ENCODE assay signal across 8 cellular contexts in the genomic region with DNA sequence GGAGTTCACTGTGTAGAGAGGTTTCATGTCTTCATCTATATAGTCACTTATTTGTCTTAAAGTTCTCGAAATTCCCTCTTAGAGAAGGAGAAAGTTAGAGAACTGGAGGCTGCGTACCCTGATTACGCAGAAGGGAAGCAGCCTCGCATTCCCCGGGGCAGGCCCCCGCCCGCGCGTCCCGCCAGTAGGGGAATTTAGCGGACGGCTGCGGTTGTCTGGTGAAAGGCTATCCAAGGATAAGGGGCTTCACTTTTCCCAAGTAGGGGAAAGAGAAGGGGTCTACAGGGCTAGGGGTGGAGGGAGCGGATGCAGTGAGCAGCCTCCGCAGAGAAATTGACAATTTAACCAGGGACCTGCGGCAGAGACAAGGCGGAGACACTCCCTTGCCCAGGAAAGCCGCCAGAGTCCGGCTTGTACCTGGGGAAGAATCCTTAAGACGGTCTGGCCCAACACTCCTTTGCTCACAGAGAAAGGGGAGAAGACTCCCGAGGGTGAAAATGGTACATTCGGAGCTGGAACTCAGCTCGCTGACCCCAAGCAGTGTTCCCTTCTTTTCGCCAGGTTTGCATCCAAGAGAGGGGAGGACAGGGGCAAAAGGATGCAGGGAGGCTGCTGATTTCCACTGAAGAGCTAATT. TPM values are rescaled to one million over a fixed set of nuclear protein-coding genes. Genes with fewer than 3 reads are reported as not detected.
DNase-seq lines count a peak whose midpoint lies in the region; ATAC-seq, FAIRE-seq and TF ChIP-seq lines count a peak whose summit lies in the region.

No MANE protein-coding gene starts in this region.

- no peaks in the 10 kb centered on the region for H3K36me3 Mint-ChIP-seq in endodermal cell (ENCODE audit: low read depth)

- 5% methylated on average over 18 to 24 of the region's 24 CpGs for WGBS in endodermal cell (ENCODE audit: insufficient coverage in 1 of 2, insufficient read length in 1 of 2), 2 experiments
- 12 to 13% methylated on average over 24 of the region's 24 CpGs for WGBS in thyroid gland, 2 donors

- H3K9ac ChIP-seq in endodermal cell (ENCODE audit: extremely low read depth, low read length, poor library complexity, severe bottlenecking), result no peak overlapping the region

- H3K4me1 ChIP-seq in endodermal cell (ENCODE audit: control insufficient read depth, insufficient read depth, low read length) (peaks cover 3% of the 10 kb centered on the region), thyroid gland (peaks cover 0 to 5% of the 10 kb centered on the region in 2 donors)

- TF ChIP-seq CTCF in endodermal cell (conservative IDR thresholded peaks at IDR 0.05) (no peak), thyroid gland (IDR thresholded peaks at IDR 0.05) (peak in 2 of 6 experiments; percentile 12 to 15)

- DNase-seq in NCI-H69 (lab: John Stamatoyannopoulos, UW), result peak; percentile 47
- DNase-seq in endodermal cell, result peak; percentile 78
- DNase-seq in medulla oblongata (ENCODE audit: extremely low spot score), result peak; percentile 67
- DNase-seq in thyroid gland, result peak; percentile 37 to 49
- DNase-seq in SHP77 treated with DMSO at 0.1 percent for 48 hours (lab: John Stamatoyannopoulos, UW), result no peak
- no peak for DNase-seq in activated gamma-delta T cell treated with Interleukin-2 at 50 U/mL for 16 hours
- DNase-seq in RCC 7860 (ENCODE audit: low spot score), result no peak

- H3K27me3 ChIP-seq in endodermal cell (ENCODE audit: control insufficient read depth, insufficient read depth, low read length, poor library complexity, severe bottlenecking), result peaks cover 77% of the 10 kb centered on the region
- H3K27me3 ChIP-seq in thyroid gland, result no peaks in the 10 kb centered on the region

- peaks cover 81% of the 10 kb centered on the region for H3K27me3 Mint-ChIP-seq in endodermal cell (ENCODE audit: insufficient read depth)

- no peaks in the 10 kb centered on the region for H3K36me3 ChIP-seq in endodermal cell (ENCODE audit: control insufficient read depth, insufficient read depth, low read length)
- H3K36me3 ChIP-seq in thyroid gland, result no peaks in the 10 kb centered on the region

- no peak overlapping the region for H3K27ac ChIP-seq in endodermal cell (ENCODE audit: low read depth, low read length)
- peak overlapping the region; percentile 21 to 90 (median 89) for H3K27ac ChIP-seq in thyroid gland

- ATAC-seq in GM18870 (IDR thresholded peaks at IDR 0.05; ENCODE audit: unreplicated experiment), result no peak

- no peaks in the 10 kb centered on the region for H3K9me3 ChIP-seq in endodermal cell (ENCODE audit: control insufficient read depth, low read length)
- no peaks in the 10 kb centered on the region for H3K9me3 ChIP-seq in thyroid gland

- intact Hi-C loops in thyroid gland (cut with DNase I), result no loop called here

- H3K4me1 Mint-ChIP-seq in endodermal cell, result peaks cover 20% of the 10 kb centered on the region

- H3K4me3 ChIP-seq in endodermal cell (ENCODE audit: low read length) (peak overlapping the region; percentile 83), thyroid gland (replicated peaks in 1 of 3) (peak overlapping the region; percentile 72 to 87 (median 80))

- no peak overlapping the region for H3K27ac Mint-ChIP-seq in endodermal cell

- FAIRE-seq in RCC 7860 (lab: Jason Lieb, UNC), result no peak

- no peaks in the 10 kb centered on the region for H3K9me3 Mint-ChIP-seq in endodermal cell

- H3K4me3 Mint-ChIP-seq in endodermal cell, result peak overlapping the region; percentile 67

- no peak for TF ChIP-seq POLR2A in thyroid gland (IDR thresholded peaks at IDR 0.05)

RNA-seq across cellular contexts. Expression of a gene that starts 1.0 kb away (rescaled TPM):
- total RNA-seq in endodermal cell, result 10 to 100 TPM; 10.3 to 19.2 TPM
- polyA plus RNA-seq in endodermal cell (2013, experiment 1 of 2), result 8.9 TPM
- 10.2 TPM for polyA plus RNA-seq in endodermal cell (2013, experiment 2 of 2)
- total RNA-seq in thyroid gland, result 10 to 100 TPM; 20.7 to 31.1 (median 26.0) TPM

Comparison
In these comparisons a context has a peak if more than half of its experiments do, and no peak if none do; other contexts are left out.
1. DNase-seq: peak in NCI-H69 (single experiment), endodermal cell (single experiment), medulla oblongata (single experiment) and thyroid gland (2 of 2); none in SHP77 treated with DMSO at 0.1 percent for 48 hours (single experiment), activated gamma-delta T cell treated with Interleukin-2 at 50 U/mL for 16 hours (single experiment) and RCC 7860 (single experiment).